Comparison of ENCODE assay signal across 8 cellular contexts in genomic region chr5:41903892-41904799, GRCh38.
A peak's percentile ranks its signal among the peaks of the same experiment; 100 is the strongest.
DNase-seq lines count a peak whose midpoint lies in the region; ATAC-seq and TF ChIP-seq lines count a peak whose summit lies in the region.

Gene RIMOC1, plus strand, starts transcription at chr5:41904344. Its CDS starts 24 bp downstream, at chr5:41904368.

- no peaks in the 10 kb centered on the region for H3K27me3 ChIP-seq in GM06990 (replicated peaks; ENCODE audit: control insufficient read depth, insufficient read depth, low read length)

- H3K27me3 Mint-ChIP-seq in activated naive CD4-positive, alpha-beta T cell treated with anti-CD3 and anti-CD28 coated beads, Interleukin-2, amount 50 U/mL, for 24 hours, result no peaks in the 10 kb centered on the region

- peak; percentile 96 for DNase-seq in GM06990 (ENCODE audit: extremely low read depth, insufficient read length)
- DNase-seq in NCI-H1092 (lab: John Stamatoyannopoulos, UW), result peak; percentile 99
- peak; percentile 96 for DNase-seq in germinal center (ENCODE audit: low spot score)
- peak; percentile 99 for DNase-seq in non-pigmented ciliary epithelial cell (ENCODE audit: low read depth)
- DNase-seq in superior temporal gyrus (ENCODE audit: extremely low spot score), result peak; percentile 100

- TF ChIP-seq CTCF in GM06990 (IDR thresholded peaks at IDR 0.05; ENCODE audit: insufficient read depth, low read length, poor library complexity, severe bottlenecking), result no peak

- H3K4me1 Mint-ChIP-seq in activated naive CD4-positive, alpha-beta T cell treated with anti-CD3 and anti-CD28 coated beads, Interleukin-2, amount 50 U/mL, for 24 hours, result peaks cover 46% of the 10 kb centered on the region

- peak within 1 kb of the TSS; percentile 99 for H3K27ac Mint-ChIP-seq in activated naive CD4-positive, alpha-beta T cell treated with anti-CD3 and anti-CD28 coated beads, Interleukin-2, amount 50 U/mL, for 24 hours

- no peaks in the 10 kb centered on the region; the same call in none of the 2 replicates for H3K36me3 ChIP-seq in GM06990 (ENCODE audit: control insufficient read depth, insufficient read depth, low read length)

- peaks cover 4% of the 10 kb centered on the region for H3K36me3 Mint-ChIP-seq in activated naive CD4-positive, alpha-beta T cell treated with anti-CD3 and anti-CD28 coated beads, Interleukin-2, amount 50 U/mL, for 24 hours

- H3K4me3 Mint-ChIP-seq in activated naive CD4-positive, alpha-beta T cell treated with anti-CD3 and anti-CD28 coated beads, Interleukin-2, amount 50 U/mL, for 24 hours, result peak within 1 kb of the TSS; percentile 95

- H3K4me3 ChIP-seq in GM06990 (replicated peaks; ENCODE audit: low read depth, low read length), result peak within 1 kb of the TSS; percentile 89

- no peaks in the 10 kb centered on the region for H3K9me3 Mint-ChIP-seq in activated naive CD4-positive, alpha-beta T cell treated with anti-CD3 and anti-CD28 coated beads, Interleukin-2, amount 50 U/mL, for 24 hours

- ATAC-seq in HG02588 (IDR thresholded peaks at IDR 0.05; ENCODE audit: unreplicated experiment) (peak; percentile 98), SK-N-SH treated with all-trans-retinoic acid at 6 μM for 48 hours (peak; percentile 99)

TF ChIP-seq in SK-N-SH treated with all-trans-retinoic acid at 6 μM for 48 hours, 23 proteins besides CTCF, POLR2A, EP300 and RAD21:
- peak; percentile 40; the same call in 1 of the 2 replicates for TF ChIP-seq ZFP30 (CRISPR knock-in tag; IDR thresholded peaks at IDR 0.05)
- TF ChIP-seq ZNF8 (CRISPR knock-in tag; IDR thresholded peaks at IDR 0.05), result no peak
- TF ChIP-seq CSRNP3 (CRISPR knock-in tag; IDR thresholded peaks at IDR 0.05), result no peak
- peak; percentile 71; the same call in 1 of the 2 replicates for TF ChIP-seq SNAI2 (CRISPR knock-in tag; IDR thresholded peaks at IDR 0.05)
- TF ChIP-seq ZNF70 (CRISPR knock-in tag; IDR thresholded peaks at IDR 0.05), result no peak; the same call in 1 of the 2 replicates
- TF ChIP-seq POU6F1 (CRISPR knock-in tag; IDR thresholded peaks at IDR 0.05; ENCODE audit: borderline replicate concordance, low read depth), result no peak
- TF ChIP-seq CSDC2 (CRISPR knock-in tag; IDR thresholded peaks at IDR 0.05), result no peak
- no peak for TF ChIP-seq CREB5 (CRISPR knock-in tag; IDR thresholded peaks at IDR 0.05; ENCODE audit: low read depth)
- TF ChIP-seq BACH2 (CRISPR knock-in tag; IDR thresholded peaks at IDR 0.05; ENCODE audit: borderline replicate concordance), result 0 out of 2 replicates have a peak, but pooled peaks have one; percentile 63
- 0 out of 2 replicates have a peak, but pooled peaks have one; percentile 47 for TF ChIP-seq RARB (CRISPR knock-in tag; IDR thresholded peaks at IDR 0.05)
- TF ChIP-seq ESRRG (CRISPR knock-in tag; IDR thresholded peaks at IDR 0.05), result no peak
- no peak for TF ChIP-seq TOX (CRISPR knock-in tag; IDR thresholded peaks at IDR 0.05; ENCODE audit: borderline replicate concordance)
- no peak for TF ChIP-seq ZC3H10 (CRISPR knock-in tag; IDR thresholded peaks at IDR 0.05)

Comparison
In these comparisons a context has a peak if more than half of its experiments do, and no peak if none do; other contexts are left out.
1. Peak in every context shown above with its lines: DNase-seq, ATAC-seq and H3K4me3 ChIP-seq.